ENCODE assay signal across 21 cellular contexts in the genomic region with DNA sequence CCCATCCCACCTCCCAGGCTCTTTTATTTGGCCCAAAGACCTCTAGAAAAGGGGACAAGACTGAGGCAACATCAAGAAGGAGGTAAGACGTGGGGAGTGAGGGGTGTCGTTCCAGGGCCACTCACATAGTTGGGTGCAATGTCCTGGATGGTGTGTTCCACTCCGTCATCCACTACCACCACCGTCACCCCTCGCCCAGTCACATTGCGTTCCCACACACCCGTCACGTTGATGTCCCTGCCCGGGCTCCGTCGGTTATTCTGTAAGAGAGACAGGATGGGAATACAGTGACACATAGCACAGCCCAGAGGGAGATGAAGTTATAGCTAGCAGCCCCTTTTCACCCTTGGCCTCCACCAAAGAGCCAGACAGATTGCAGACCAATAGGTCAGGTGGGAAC. TPM values are rescaled to one million over a fixed set of nuclear protein-coding genes. Genes with fewer than 3 reads are reported as not detected.
DNase-seq lines count a peak whose midpoint lies in the region; ATAC-seq and TF ChIP-seq lines count a peak whose summit lies in the region.
"Had no signal": no experiment of that assay in that cellular context is flagged by ENCODE, and none has a peak within 500 bp of the region (broad histone marks: within the 10 kb centered on the region; RNA-seq: fewer than 3 reads in every experiment).

No MANE protein-coding gene starts in this region.

- DNase-seq in stimulated activated naive CD8-positive, alpha-beta T cell treated with anti-CD3 and anti-CD28 coated beads, Interleukin-15, Interleukin-2, amounts not matched to agents 100 U/mL and 50 U/mL, for 24 hours: no peak
- DNase-seq in activated T-helper 2 cell treated with anti-CD3 and anti-CD28 coated beads, Interferon-gamma antibody, Interleukin-2, Interleukin-4, amounts not matched to agents 10 μg/mL and 5 μg/mL and 100 μg/mL, durations not matched to agents 14 hours and 24 hours and 36 hours (ENCODE audit: low spot score): no peak
- no peak for DNase-seq in natural killer cell
- no peak for DNase-seq in HEK293T (ENCODE audit: extremely low spot score)
- no peak for DNase-seq in caudate nucleus (lab: John Stamatoyannopoulos, UW)
- no peak for DNase-seq in HFFc6
- DNase-seq: Calu3; dorsolateral prefrontal cortex; EL; foreskin keratinocyte; hippocampal formation; mammary epithelial cell; MM.1S; NCI-H146; NCI-H69; stimulated activated CD8-positive, alpha-beta memory T cell treated with anti-CD3 and anti-CD28 coated beads, Interleukin-4, amount 100 ng/mL, for 48 hours; testis; WERI-Rb-1 had no signal

- no peaks in the 10 kb centered on the region for H3K9me3 Mint-ChIP-seq in stimulated activated naive CD8-positive, alpha-beta T cell treated with anti-CD3 and anti-CD28 coated beads, Interleukin-15, Interleukin-2, amounts not matched to agents 100 ng/mL and 50 ng/mL, for 24 hours
- no peaks in the 10 kb centered on the region for H3K9me3 Mint-ChIP-seq in activated T-helper 2 cell treated with anti-CD3 and anti-CD28 coated beads, Interferon-gamma antibody, Interleukin-2, Interleukin-4, amounts not matched to agents 10 μg/mL and 5 μg/mL and 100 μg/mL, durations not matched to agents 14 hours and 24 hours and 36 hours
- H3K9me3 Mint-ChIP-seq in natural killer cell: no peaks in the 10 kb centered on the region
- no peaks in the 10 kb centered on the region for H3K9me3 Mint-ChIP-seq in HFFc6
- H3K9me3 Mint-ChIP-seq: IgD-negative memory B cell had no signal

- H3K36me3 Mint-ChIP-seq in stimulated activated naive CD8-positive, alpha-beta T cell treated with anti-CD3 and anti-CD28 coated beads, Interleukin-15, Interleukin-2, amounts not matched to agents 100 ng/mL and 50 ng/mL, for 24 hours (ENCODE audit: low read depth): peaks cover 59% of the 10 kb centered on the region
- peaks cover 69% of the 10 kb centered on the region for H3K36me3 Mint-ChIP-seq in activated T-helper 2 cell treated with anti-CD3 and anti-CD28 coated beads, Interferon-gamma antibody, Interleukin-2, Interleukin-4, amounts not matched to agents 10 μg/mL and 5 μg/mL and 100 μg/mL, durations not matched to agents 14 hours and 24 hours and 36 hours (ENCODE audit: low read depth)
- H3K36me3 Mint-ChIP-seq in natural killer cell: no peaks in the 10 kb centered on the region
- H3K36me3 Mint-ChIP-seq in HFFc6 (ENCODE audit: low read depth): peaks cover 10% of the 10 kb centered on the region

- CTCF ChIA-PET in HEK293T (lab: Yijun Ruan, JAX): interaction anchor here (0.6 kb wide), 1 partner anchor 55 kb away, joined by 4 read pairs; no protein-coding TSS in a partner anchor

- TF ChIP-seq CTCF in natural killer cell (IDR thresholded peaks at IDR 0.05) (no peak), HFFc6 (IDR thresholded peaks at IDR 0.05) (no peak)

- ATAC-seq in stimulated activated naive CD8-positive, alpha-beta T cell treated with anti-CD3 and anti-CD28 coated beads, Interleukin-15, Interleukin-2, amounts not matched to agents 100 U/mL and 50 U/mL, for 24 hours: no peak
- no peak for ATAC-seq in natural killer cell
- ATAC-seq: foreskin keratinocyte had no signal

- POLR2A ChIA-PET in HEK293T (lab: Yijun Ruan, JAX): interaction anchor here (1.2 kb wide), 1 partner anchor 83 kb away, joined by 4 read pairs; no protein-coding TSS in a partner anchor

- no peaks in the 10 kb centered on the region for H3K27me3 Mint-ChIP-seq in stimulated activated naive CD8-positive, alpha-beta T cell treated with anti-CD3 and anti-CD28 coated beads, Interleukin-15, Interleukin-2, amounts not matched to agents 100 ng/mL and 50 ng/mL, for 24 hours
- no peaks in the 10 kb centered on the region for H3K27me3 Mint-ChIP-seq in activated T-helper 2 cell treated with anti-CD3 and anti-CD28 coated beads, Interferon-gamma antibody, Interleukin-2, Interleukin-4, amounts not matched to agents 10 μg/mL and 5 μg/mL and 100 μg/mL, durations not matched to agents 14 hours and 24 hours and 36 hours (ENCODE audit: low read depth)
- H3K27me3 Mint-ChIP-seq in natural killer cell (ENCODE audit: low read depth in 2 of 2) (no peaks in the 10 kb centered on the region), HFFc6 (ENCODE audit: insufficient read depth) (no peaks in the 10 kb centered on the region; the same call in 1 of the 2 replicates)
- H3K27me3 Mint-ChIP-seq: IgD-negative memory B cell had no signal

- H3K4me3 Mint-ChIP-seq in stimulated activated naive CD8-positive, alpha-beta T cell treated with anti-CD3 and anti-CD28 coated beads, Interleukin-15, Interleukin-2, amounts not matched to agents 100 ng/mL and 50 ng/mL, for 24 hours: no peak overlapping the region
- H3K4me3 Mint-ChIP-seq in activated T-helper 2 cell treated with anti-CD3 and anti-CD28 coated beads, Interferon-gamma antibody, Interleukin-2, Interleukin-4, amounts not matched to agents 10 μg/mL and 5 μg/mL and 100 μg/mL, durations not matched to agents 14 hours and 24 hours and 36 hours (ENCODE audit: low read depth): peak overlapping the region; percentile 14
- H3K4me3 Mint-ChIP-seq in natural killer cell (peak overlapping the region; percentile 35), HFFc6 (no peak overlapping the region)

- intact Hi-C loops in activated T-helper 2 cell treated with anti-CD3 and anti-CD28 coated beads, Interferon-gamma antibody, Interleukin-2, Interleukin-4, amounts not matched to agents 10 μg/mL and 5 μg/mL and 100 μg/mL, durations not matched to agents 14 hours and 24 hours and 36 hours (cut with micrococcal nuclease): no loop called here
- intact Hi-C loops in natural killer cell (cut with micrococcal nuclease): loop anchor here (5.0 to 10.0 kb wide), 2 partner anchors 343 to 496 kb away; no protein-coding TSS in a partner anchor

- peaks cover 42% of the 10 kb centered on the region for H3K4me1 Mint-ChIP-seq in stimulated activated naive CD8-positive, alpha-beta T cell treated with anti-CD3 and anti-CD28 coated beads, Interleukin-15, Interleukin-2, amounts not matched to agents 100 ng/mL and 50 ng/mL, for 24 hours (ENCODE audit: low read depth)
- peaks cover 27% of the 10 kb centered on the region for H3K4me1 Mint-ChIP-seq in activated T-helper 2 cell treated with anti-CD3 and anti-CD28 coated beads, Interferon-gamma antibody, Interleukin-2, Interleukin-4, amounts not matched to agents 10 μg/mL and 5 μg/mL and 100 μg/mL, durations not matched to agents 14 hours and 24 hours and 36 hours (ENCODE audit: low read depth)
- H3K4me1 Mint-ChIP-seq in natural killer cell (peaks cover 37 to 63% of the 10 kb centered on the region in 2 donors), HFFc6 (ENCODE audit: low read depth) (peaks cover 20% of the 10 kb centered on the region)

- no peak overlapping the region for H3K27ac ChIP-seq in caudate nucleus (ENCODE audit: low read depth, low read length)
- H3K27ac ChIP-seq: dorsolateral prefrontal cortex, foreskin keratinocyte, HL-60, testis, WERI-Rb-1 had no signal

- H3K27ac Mint-ChIP-seq in stimulated activated naive CD8-positive, alpha-beta T cell treated with anti-CD3 and anti-CD28 coated beads, Interleukin-15, Interleukin-2, amounts not matched to agents 100 ng/mL and 50 ng/mL, for 24 hours: peak overlapping the region; percentile 33
- peak overlapping the region; percentile 36 for H3K27ac Mint-ChIP-seq in activated T-helper 2 cell treated with anti-CD3 and anti-CD28 coated beads, Interferon-gamma antibody, Interleukin-2, Interleukin-4, amounts not matched to agents 10 μg/mL and 5 μg/mL and 100 μg/mL, durations not matched to agents 14 hours and 24 hours and 36 hours
- H3K27ac Mint-ChIP-seq in natural killer cell: peak overlapping the region; percentile 43 to 99
- H3K27ac Mint-ChIP-seq in HFFc6: no peak overlapping the region

TF ChIP-seq in HEK293T, 16 proteins besides CTCF, POLR2A, EP300 and RAD21:
- no peak for TF ChIP-seq HDGF (IDR thresholded peaks at IDR 0.05; ENCODE audit: borderline replicate concordance)
- no peak for TF ChIP-seq ZNF384 (IDR thresholded peaks at IDR 0.05)
- TF ChIP-seq FOXA1 (IDR thresholded peaks at IDR 0.05): no peak
- no peak for TF ChIP-seq BHLHE40 (IDR thresholded peaks at IDR 0.05; ENCODE audit: borderline replicate concordance)
- no peak for TF ChIP-seq NFRKB (IDR thresholded peaks at IDR 0.05)
- no peak for TF ChIP-seq ELF4 (IDR thresholded peaks at IDR 0.05)
TF ChIP-seq in HEK293T: peak in this region for 0.

RNA-seq across cellular contexts. Expression of a gene that starts 3.8 kb away (rescaled TPM):
- total RNA-seq in activated T-helper 2 cell treated with anti-CD3 and anti-CD28 coated beads, Interferon-gamma antibody, Interleukin-2, Interleukin-4, amounts not matched to agents 10 μg/mL and 5 μg/mL and 100 μg/mL, durations not matched to agents 14 hours and 24 hours and 36 hours: 151 and 154 TPM in 2 replicates
- total RNA-seq in natural killer cell: 100 to 1,000 TPM; 397 to 471 (median 441) TPM
- total RNA-seq in HFFc6 (2021; fragmentation: NEBNext Ultra II Directional; extraction: Animal tissue kit (Norgen Biotek cat#: 25700)): 10 to 100 TPM; 64.1 to 73.6 (median 68.0) TPM

RNA-seq across cellular contexts. Expression of a gene that starts 4.4 kb away (rescaled TPM):
- 22.7 and 25.8 TPM in 2 replicates for total RNA-seq in activated T-helper 2 cell treated with anti-CD3 and anti-CD28 coated beads, Interferon-gamma antibody, Interleukin-2, Interleukin-4, amounts not matched to agents 10 μg/mL and 5 μg/mL and 100 μg/mL, durations not matched to agents 14 hours and 24 hours and 36 hours
- 10 to 100 TPM; 13.7 to 20.7 (median 17.3) TPM for total RNA-seq in natural killer cell
- total RNA-seq in HFFc6 (2021; fragmentation: NEBNext Ultra II Directional; extraction: Animal tissue kit (Norgen Biotek cat#: 25700)): 10 to 100 TPM; 17.7 to 25.6 (median 22.1) TPM

RNA-seq across cellular contexts. Expression of a gene that starts 28.9 kb away (rescaled TPM):
- 3.1 and 3.8 TPM in 2 replicates for total RNA-seq in activated T-helper 2 cell treated with anti-CD3 and anti-CD28 coated beads, Interferon-gamma antibody, Interleukin-2, Interleukin-4, amounts not matched to agents 10 μg/mL and 5 μg/mL and 100 μg/mL, durations not matched to agents 14 hours and 24 hours and 36 hours
- total RNA-seq in natural killer cell: 10 to 100 TPM in 1 of 3 donors, 1 to 10 TPM in 2; 8.2 to 18.0 (median 8.3) TPM
- total RNA-seq in HFFc6 (2021; fragmentation: NEBNext Ultra II Directional; extraction: Animal tissue kit (Norgen Biotek cat#: 25700)): 1,000 to 10,000 TPM; 1,668 to 2,517 (median 1,780) TPM

RNA-seq across cellular contexts. Expression of a gene that starts 49.5 kb away (rescaled TPM):
- total RNA-seq in activated T-helper 2 cell treated with anti-CD3 and anti-CD28 coated beads, Interferon-gamma antibody, Interleukin-2, Interleukin-4, amounts not matched to agents 10 μg/mL and 5 μg/mL and 100 μg/mL, durations not matched to agents 14 hours and 24 hours and 36 hours: 26.1 and 27.1 TPM in 2 replicates
- total RNA-seq in natural killer cell: 100 to 1,000 TPM in 1 of 3 donors, 10 to 100 TPM in 2; 80.0 to 111 (median 82.0) TPM
- 10 to 100 TPM; 33.9 to 53.9 (median 37.7) TPM for total RNA-seq in HFFc6 (2021; fragmentation: NEBNext Ultra II Directional; extraction: Animal tissue kit (Norgen Biotek cat#: 25700))

Comparison
In these comparisons a context has a peak if more than half of its experiments do, and no peak if none do; other contexts are left out.
1. H3K4me3 Mint-ChIP-seq: peak in activated T-helper 2 cell treated with anti-CD3 and anti-CD28 coated beads, Interferon-gamma antibody, Interleukin-2, Interleukin-4, amounts not matched to agents 10 μg/mL and 5 μg/mL and 100 μg/mL, durations not matched to agents 14 hours and 24 hours and 36 hours (single experiment) and natural killer cell (single experiment); none in stimulated activated naive CD8-positive, alpha-beta T cell treated with anti-CD3 and anti-CD28 coated beads, Interleukin-15, Interleukin-2, amounts not matched to agents 100 ng/mL and 50 ng/mL, for 24 hours (single experiment) and HFFc6 (single experiment).
2. RNA of a gene that starts 28.9 kb away (total RNA-seq): 1,668 to 2,517 TPM in HFFc6; 8.2 to 18.0 TPM in natural killer cell and 3.1 to 3.8 TPM in activated T-helper 2 cell treated with anti-CD3 and anti-CD28 coated beads, Interferon-gamma antibody, Interleukin-2, Interleukin-4, amounts not matched to agents 10 μg/mL and 5 μg/mL and 100 μg/mL, durations not matched to agents 14 hours and 24 hours and 36 hours; every median in the first group is over 10 times any median in the second.